ENCODE assay signal across 20 cellular contexts in genomic region chr17:82814834-82815233, GRCh38. TPM values are rescaled to one million over a fixed set of nuclear protein-coding genes. Genes with fewer than 3 reads are reported as not detected.
DNase-seq lines count a peak whose midpoint lies in the region; ATAC-seq, FAIRE-seq and TF ChIP-seq lines count a peak whose summit lies in the region.
"Had no signal": no experiment of that assay in that cellular context is flagged by ENCODE, and none has a peak within 500 bp of the region (broad histone marks: within the 10 kb centered on the region; RNA-seq: fewer than 3 reads in every experiment).

No MANE protein-coding gene starts in this region.

- H3K4me3 ChIP-seq in K562, result no peak overlapping the region
- H3K4me3 ChIP-seq in MM.1S (ENCODE audit: low read length), result no peak overlapping the region

- no peaks in the 10 kb centered on the region for H3K9me1 ChIP-seq in K562 (ENCODE audit: control insufficient read depth, insufficient read depth, low read length)

- no peak overlapping the region for H3K27ac ChIP-seq in K562 (ENCODE audit: extremely low read depth, low read depth, low read length)
- H3K27ac ChIP-seq in MM.1S (ENCODE audit: low read length), result no peak overlapping the region

- peaks cover 22% of the 10 kb centered on the region for H3K4me1 Mint-ChIP-seq in activated CD4-positive, alpha-beta T cell treated with anti-CD3 and anti-CD28 coated beads, Interleukin-2, amount 10 ng/mL, durations not matched to agents 7 days and 5 days

- H3K36me3 ChIP-seq in K562 (ENCODE audit: control insufficient read depth, insufficient read depth, low read length) (peaks cover 75% of the 10 kb centered on the region), MM.1S (replicated peaks; ENCODE audit: insufficient read depth, low read length) (no peaks in the 10 kb centered on the region)

- H4K20me1 ChIP-seq in K562 (replicated peaks; ENCODE audit: control insufficient read depth, insufficient read depth, low read length) (no peaks in the 10 kb centered on the region), MM.1S (ENCODE audit: insufficient read depth, low read length) (no peaks in the 10 kb centered on the region)

- H3K27me3 Mint-ChIP-seq in activated CD4-positive, alpha-beta T cell treated with anti-CD3 and anti-CD28 coated beads, Interleukin-2, amount 10 ng/mL, durations not matched to agents 7 days and 5 days, result no peaks in the 10 kb centered on the region

- H3K9me3 Mint-ChIP-seq in activated CD4-positive, alpha-beta T cell treated with anti-CD3 and anti-CD28 coated beads, Interleukin-2, amount 10 ng/mL, durations not matched to agents 7 days and 5 days, result no peaks in the 10 kb centered on the region

- in situ Hi-C loops in K562 (cut with MboI), result no loop called here

- H3K4me3 Mint-ChIP-seq in activated CD4-positive, alpha-beta T cell treated with anti-CD3 and anti-CD28 coated beads, Interleukin-2, amount 10 ng/mL, durations not matched to agents 7 days and 5 days, result no peak overlapping the region

- H3K9me3 ChIP-seq in K562 (replicated peaks; ENCODE audit: control insufficient read depth, insufficient read depth, low read depth, low read length) (peaks cover 2% of the 10 kb centered on the region; the same call in 1 of the 2 replicates), MM.1S (replicated peaks; ENCODE audit: insufficient read depth, low read length) (no peaks in the 10 kb centered on the region)

- POLR2A ChIA-PET in activated CD4-positive, alpha-beta T cell treated with anti-CD3 and anti-CD28 coated beads, Interleukin-2, amount 10 ng/mL, durations not matched to agents 7 days and 5 days (lab: Charles Lee), result no interaction called here
- POLR2A ChIA-PET in K562 (lab: Yijun Ruan, JAX), result interaction anchor here (0.6 kb wide), 1 partner anchor 67 kb away, joined by 3 read pairs; no protein-coding TSS in a partner anchor

- H3K4me1 ChIP-seq in K562 (replicated peaks in 1 of 2; ENCODE audit: control insufficient read depth in 2 of 2, insufficient read depth in 2 of 2, low read length in 2 of 2) (peaks cover 0 to 3% of the 10 kb centered on the region in 2 experiments; a peak in 1 of 5 replicates), MM.1S (ENCODE audit: low read length) (no peaks in the 10 kb centered on the region)

- CTCF ChIA-PET in activated CD4-positive, alpha-beta T cell treated with anti-CD3 and anti-CD28 coated beads, Interleukin-2, amount 10 ng/mL, durations not matched to agents 7 days and 5 days (lab: Charles Lee), result interaction anchor here (1.2 kb wide), 1 partner anchor 29 kb away, joined by 3 read pairs; no protein-coding TSS in a partner anchor
- CTCF ChIA-PET in K562 (lab: Yijun Ruan, JAX; ENCODE audit: low intra/inter-chr PET ratio), result no interaction called here

- peaks cover 46% of the 10 kb centered on the region for H3K36me3 Mint-ChIP-seq in activated CD4-positive, alpha-beta T cell treated with anti-CD3 and anti-CD28 coated beads, Interleukin-2, amount 10 ng/mL, durations not matched to agents 7 days and 5 days (ENCODE audit: low read depth)

- WGBS in K562 (ENCODE audit: insufficient coverage, low coverage, missing lambda C conversion rate), result 99% methylated on average over 15 of the region's 20 CpGs

- BruUV-seq in K562 (replicated peaks; lab: Mats Ljungman, UMichigan), result no TSS peak

- ATAC-seq in K562, result no peak
- ATAC-seq: HCT116 had no signal

- no peaks in the 10 kb centered on the region for H3K79me2 ChIP-seq in K562 (ENCODE audit: control insufficient read depth, insufficient read depth, low read length)
- no peaks in the 10 kb centered on the region for H3K79me2 ChIP-seq in MM.1S (ENCODE audit: low read length)

- no peak for TF ChIP-seq RAD21 in K562 (CRISPR knock-in tag; conservative IDR thresholded peaks at IDR 0.05 in 1 of 2, IDR thresholded peaks at IDR 0.05 in 1 of 2)

- no peak for TF ChIP-seq EP300 in K562 (IDR thresholded peaks at IDR 0.05; ENCODE audit: low read length)

- no peak for DNase-seq in activated CD4-positive, alpha-beta T cell treated with anti-CD3 and anti-CD28 coated beads, Interleukin-2, amount 10 ng/mL, durations not matched to agents 7 days and 5 days
- no peak for DNase-seq in activated CD4-positive, alpha-beta T cell treated with anti-CD3 and anti-CD28 coated beads for 1 hour
- no peak for DNase-seq in GM12891 (ENCODE audit: insufficient read length, low spot score)
- DNase-seq in K562 (ENCODE audit: extremely low read depth in 1 of 4, low spot score in 3 of 4), result no peak
- DNase-seq in posterior vena cava (ENCODE audit: low spot score), result peak; percentile 53
- DNase-seq in MM.1S, result no peak
- DNase-seq in HCEC 1CT, result no peak
- no peak for DNase-seq in foreskin melanocyte
- DNase-seq: 8988T, DMS79 treated with DMSO at 0.1 percent for 48 hours, KG1, NCI-H1436 treated with DMSO at 0.1 percent for 48 hours, NCI-H2081 treated with DMSO at 0.1 percent for 48 hours, NCI-H510A, NCI-H774, RPMI8226 had no signal

- no peaks in the 10 kb centered on the region for H3K9me2 ChIP-seq in MM.1S (replicated peaks; ENCODE audit: insufficient read depth, low read length)

- no peaks in the 10 kb centered on the region for H3K27me3 ChIP-seq in K562 (ENCODE audit: control insufficient read depth in 2 of 2, insufficient read depth in 2 of 2, low read length in 2 of 2)
- no peaks in the 10 kb centered on the region for H3K27me3 ChIP-seq in MM.1S (replicated peaks; ENCODE audit: insufficient read depth, low read length)

- no peak overlapping the region for H2AFZ ChIP-seq in K562 (ENCODE audit: low read depth, low read length)
- H2AFZ ChIP-seq in MM.1S (ENCODE audit: low read length), result no peak overlapping the region

- H3K27ac Mint-ChIP-seq in activated CD4-positive, alpha-beta T cell treated with anti-CD3 and anti-CD28 coated beads, Interleukin-2, amount 10 ng/mL, durations not matched to agents 7 days and 5 days, result peak overlapping the region; percentile 81

- no peak for TF ChIP-seq POLR2A in GM12891 (IDR thresholded peaks at IDR 0.05; ENCODE audit: low read depth, low read length)
- no peak for TF ChIP-seq POLR2A in K562 (conservative IDR thresholded peaks at IDR 0.05)

- H3K4me2 ChIP-seq in K562 (ENCODE audit: insufficient read depth, low read length) (no peak overlapping the region), MM.1S (ENCODE audit: low read depth, low read length) (no peak overlapping the region)

- no peaks in the 10 kb centered on the region for H3F3A ChIP-seq in MM.1S (ENCODE audit: insufficient read depth, low read length)

- H3K9ac ChIP-seq in K562 (ENCODE audit: insufficient read depth in 1 of 2, low read depth in 2 of 2, low read length in 2 of 2), result no peak overlapping the region
- H3K9ac ChIP-seq in MM.1S (ENCODE audit: low read length), result no peak overlapping the region

- TF ChIP-seq CTCF in K562 (IDR thresholded peaks at IDR 0.05 in 2 of 3, conservative IDR thresholded peaks at IDR 0.05 in 1 of 3; ENCODE audit: insufficient read depth in 2 of 3, low read depth in 1 of 3, low read length in 3 of 3) (no peak), MM.1S (IDR thresholded peaks at IDR 0.05; ENCODE audit: low read length) (no peak)

- FAIRE-seq in GM12891 (lab: Jason Lieb, UNC), result peak; percentile 31
- no peak for FAIRE-seq in K562 (lab: Jason Lieb, UNC)
- FAIRE-seq: GM18507 had no signal

- intact Hi-C loops in K562 (cut with micrococcal nuclease), result no loop called here
- intact Hi-C loops in posterior vena cava (cut with DNase I), result no loop called here

TF ChIP-seq in GM12891, 5 proteins besides CTCF, POLR2A, EP300 and RAD21:
- TF ChIP-seq POU2F2 (IDR thresholded peaks at IDR 0.05; ENCODE audit: low read depth, low read length) (no peak), PAX5 (IDR thresholded peaks at IDR 0.05; ENCODE audit: insufficient read depth, low read length, severe bottlenecking) (no peak), SPI1 (IDR thresholded peaks at IDR 0.05; ENCODE audit: low read depth, low read length) (no peak), TAF1 (IDR thresholded peaks at IDR 0.05; ENCODE audit: low read depth, low read length) (no peak), POLR2AphosphoS5 (IDR thresholded peaks at IDR 0.05; ENCODE audit: low read depth, low read length) (no peak)

TF ChIP-seq in K562, 482 proteins besides CTCF, POLR2A, EP300 and RAD21 (continues in another document):
- TF ChIP-seq POLR2G (IDR thresholded peaks at IDR 0.05; ENCODE audit: low read depth, low read length) (0 out of 2 replicates have a peak, but pooled peaks have one; percentile 24), KLF13 (tag; IDR thresholded peaks at IDR 0.05; ENCODE audit: borderline replicate concordance, low read depth) (no peak), ZNF408 (CRISPR knock-in tag; IDR thresholded peaks at IDR 0.05; ENCODE audit: low read depth) (no peak), ZFX (CRISPR knock-in tag; IDR thresholded peaks at IDR 0.05) (no peak)

RNA-seq across cellular contexts. Expression of gene ZNF750, which starts 25.0 kb away (rescaled TPM):
- not detected for total RNA-seq in activated CD4-positive, alpha-beta T cell treated with anti-CD3 and anti-CD28 coated beads, Interleukin-2, amount 10 ng/mL, durations not matched to agents 7 days and 5 days
- 0.04 TPM for polyA plus RNA-seq in GM12891 (2012; ENCODE audit: low read depth, missing spikeins)
- not detected in 2 replicates for total RNA-seq in K562 (2011; cell fraction: chromatin; rRNA removed; ENCODE audit: low replicate concordance)
- not detected in 2 replicates for total RNA-seq in K562 (2011; cell fraction: nucleolus; rRNA removed)
- not detected in 2 replicates for total RNA-seq in K562 (2011; cell fraction: nucleoplasm; rRNA removed)
- total RNA-seq in K562 (2014; rRNA removed) (not detected in 2 replicates), K562 (2014; rRNA removed; fragmentation: Illumina TruSeq; extraction: Trizol) (not detected in 2 replicates), K562 (2015; rRNA removed; fragmentation: Illumina TruSeq; extraction: Trizol) (not detected in 2 replicates), K562 (2021) (not detected in 2 replicates), posterior vena cava (not detected)
- polyA plus RNA-seq in K562 (2011; rRNA removed) (not detected in 2 replicates), K562 (2014; fragmentation: Illumina TruSeq; extraction: Trizol) (not detected in 2 replicates), K562 (2014; fragmentation: Nextera tagmentation; extraction: Ambion mirVana) (not detected), K562 (2014; rRNA removed) (not detected in 2 replicates)
- polyA plus RNA-seq in K562 (2011; cell fraction: cytosol; rRNA removed), result not detected in 2 replicates
- not detected in 2 replicates for polyA plus RNA-seq in K562 (2011; cell fraction: nucleus; rRNA removed)
- 0.07 TPM in 2 replicates for polyA plus RNA-seq in K562 (2012)
- polyA minus RNA-seq in K562 (2011; rRNA and poly(A)+ RNA removed), result not detected in 2 replicates
- not detected in 2 replicates for polyA minus RNA-seq in K562 (2011; cell fraction: cytosol; rRNA and poly(A)+ RNA removed)
- not detected in 2 replicates for polyA minus RNA-seq in K562 (2011; cell fraction: nucleus; rRNA and poly(A)+ RNA removed)
- total RNA-seq: G401 had no signal
- polyA plus RNA-seq: BJ had no signal
